24 cellular contexts compared by ENCODE assay signal in the genomic region with DNA sequence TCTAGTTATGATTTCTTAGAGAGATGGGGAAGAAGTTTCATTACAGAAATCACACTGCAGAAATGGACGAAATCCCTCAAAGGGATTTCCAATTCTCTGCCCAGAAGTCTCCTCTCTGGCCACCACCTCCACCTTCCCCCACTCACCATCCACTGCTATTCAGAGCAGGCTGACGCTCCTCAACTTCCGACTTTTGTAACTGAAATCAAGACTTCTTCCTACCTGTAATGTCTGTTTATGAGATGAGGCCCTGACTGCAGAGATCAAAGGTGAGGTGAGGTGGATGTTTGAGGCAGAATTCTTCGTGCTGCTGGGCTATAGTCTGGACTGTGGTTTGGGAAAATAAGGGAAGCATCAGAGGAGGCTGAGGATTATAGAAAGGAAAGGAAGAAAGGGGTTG.
DNase-seq lines count a peak whose midpoint lies in the region; ATAC-seq and TF ChIP-seq lines count a peak whose summit lies in the region.
"Had no signal": no experiment of that assay in that cellular context is flagged by ENCODE, and none has a peak within 500 bp of the region (broad histone marks: within the 10 kb centered on the region; RNA-seq: fewer than 3 reads in every experiment).

No MANE protein-coding gene starts in this region.

- no peaks in the 10 kb centered on the region for H3K9me3 Mint-ChIP-seq in activated T-cell treated with anti-CD3 and anti-CD28 coated beads, Interleukin-2, amount 50 U/mL, for 4 hours
- H3K9me3 Mint-ChIP-seq in activated T-helper 17 cell treated with anti-CD3 and anti-CD28 coated beads, Interleukin-2, amount 50 U/mL, for 72 hours = no peaks in the 10 kb centered on the region
- H3K9me3 Mint-ChIP-seq in naive thymus-derived CD8-positive, alpha-beta T cell = peaks cover 0 to 2% (median 0%) of the 10 kb centered on the region in 9 donors
- no peaks in the 10 kb centered on the region for H3K9me3 Mint-ChIP-seq in Caco-2 (ENCODE audit: unreplicated experiment)
- H3K9me3 Mint-ChIP-seq: GM23338 had no signal

- POLR2A ChIA-PET in naive thymus-derived CD8-positive, alpha-beta T cell (lab: Charles Lee) = interaction anchor here (0.5 kb wide), 1 partner anchor 89 kb away, joined by 4 read pairs; no protein-coding TSS in a partner anchor
- POLR2A ChIA-PET in Caco-2 (lab: Charles Lee) = no interaction called here

- H3K4me3 Mint-ChIP-seq in activated T-cell treated with anti-CD3 and anti-CD28 coated beads, Interleukin-2, amount 50 U/mL, for 4 hours = peak overlapping the region; percentile 51
- H3K4me3 Mint-ChIP-seq in activated T-helper 17 cell treated with anti-CD3 and anti-CD28 coated beads, Interleukin-2, amount 50 U/mL, for 72 hours = peak overlapping the region; percentile 35
- H3K4me3 Mint-ChIP-seq in naive thymus-derived CD8-positive, alpha-beta T cell = peak overlapping the region in 6 of 10 donors; percentile 0 to 52 (median 28)
- no peak overlapping the region for H3K4me3 Mint-ChIP-seq in Caco-2 (ENCODE audit: unreplicated experiment)
- H3K4me3 Mint-ChIP-seq: GM23338 had no signal

- no peak for DNase-seq in activated T-cell treated with anti-CD3 and anti-CD28 coated beads, Interleukin-2, amount 50 U/mL, for 4 hours
- no peak for DNase-seq in activated T-cell treated with anti-CD3 and anti-CD28 coated beads for 4 hours
- DNase-seq in naive thymus-derived CD8-positive, alpha-beta T cell = no peak
- no peak for DNase-seq in left ventricle myocardium inferior
- DNase-seq in Caco-2 = no peak
- DNase-seq: AML-193; COR-L47; DMS 273 treated with DMSO at 0.1 percent for 48 hours; DND-41; KG1; NCI-H1092; NCI-H1436 treated with DMSO at 0.1 percent for 48 hours; NCI-H2029; NCI-H2227 treated with DMSO at 0.1 percent for 48 hours; NCI-H510A; NK-92 treated with Interleukin-12 subunit alpha and Interleukin-12 subunit beta, amount 100 ng/mL, for 24 hours; Right ventricle myocardium superior had no signal

- no peak overlapping the region for H2AFZ ChIP-seq in OCI-LY1 (ENCODE audit: low read length)

- peaks cover 6% of the 10 kb centered on the region for H3K27me3 Mint-ChIP-seq in activated T-cell treated with anti-CD3 and anti-CD28 coated beads, Interleukin-2, amount 50 U/mL, for 4 hours (ENCODE audit: low read depth)
- H3K27me3 Mint-ChIP-seq in activated T-helper 17 cell treated with anti-CD3 and anti-CD28 coated beads, Interleukin-2, amount 50 U/mL, for 72 hours = no peaks in the 10 kb centered on the region
- H3K27me3 Mint-ChIP-seq in naive thymus-derived CD8-positive, alpha-beta T cell = peaks cover 0 to 2% (median 0%) of the 10 kb centered on the region in 5 donors
- H3K27me3 Mint-ChIP-seq in Caco-2 (ENCODE audit: insufficient read depth, unreplicated experiment) = peaks cover 7% of the 10 kb centered on the region

- H3K9me3 ChIP-seq in OCI-LY1 (ENCODE audit: low read length) (no peaks in the 10 kb centered on the region), left ventricle myocardium inferior (replicated peaks) (no peaks in the 10 kb centered on the region), Caco-2 (no peaks in the 10 kb centered on the region)
- H3K9me3 ChIP-seq: HAP-1 had no signal

- TF ChIP-seq CTCF in OCI-LY1 (IDR thresholded peaks at IDR 0.05; ENCODE audit: low read length) = no peak
- TF ChIP-seq CTCF in left ventricle myocardium inferior (IDR thresholded peaks at IDR 0.05; ENCODE audit: borderline replicate concordance) = no peak
- TF ChIP-seq CTCF in Caco-2 (IDR thresholded peaks at IDR 0.05; ENCODE audit: insufficient read depth in 1 of 2, low read depth in 1 of 2, low read length in 1 of 2, severe bottlenecking in 1 of 2, unreplicated experiment in 1 of 2) = no peak

- H3K9ac ChIP-seq in OCI-LY1 (ENCODE audit: low read length) = no peak overlapping the region

- peaks cover 67% of the 10 kb centered on the region for H3K4me1 ChIP-seq in OCI-LY1 (ENCODE audit: insufficient read depth, low read length, severe bottlenecking)
- no peaks in the 10 kb centered on the region for H3K4me1 ChIP-seq in left ventricle myocardium inferior
- H3K4me1 ChIP-seq in Caco-2 = no peaks in the 10 kb centered on the region
- H3K4me1 ChIP-seq: HAP-1 had no signal

- peak overlapping the region; percentile 0 for H3K4me3 ChIP-seq in OCI-LY1 (ENCODE audit: low read depth, low read length, poor library complexity, severe bottlenecking)
- H3K4me3 ChIP-seq in left ventricle myocardium inferior = no peak overlapping the region
- H3K4me3 ChIP-seq in Caco-2 (ENCODE audit: low read depth, low read length) = no peak overlapping the region
- H3K4me3 ChIP-seq: GM23338, HAP-1 had no signal

- H3K27me3 ChIP-seq in OCI-LY1 (ENCODE audit: insufficient read depth, low read length) (no peaks in the 10 kb centered on the region), left ventricle myocardium inferior (ENCODE audit: low read depth) (peaks cover 41% of the 10 kb centered on the region), Caco-2 (replicated peaks; ENCODE audit: control insufficient read depth, insufficient read depth, low read length) (no peaks in the 10 kb centered on the region)

- H3K36me3 Mint-ChIP-seq in activated T-cell treated with anti-CD3 and anti-CD28 coated beads, Interleukin-2, amount 50 U/mL, for 4 hours (ENCODE audit: insufficient read depth) = no peaks in the 10 kb centered on the region
- no peaks in the 10 kb centered on the region for H3K36me3 Mint-ChIP-seq in activated T-helper 17 cell treated with anti-CD3 and anti-CD28 coated beads, Interleukin-2, amount 50 U/mL, for 72 hours (ENCODE audit: low read depth)
- no peaks in the 10 kb centered on the region for H3K36me3 Mint-ChIP-seq in naive thymus-derived CD8-positive, alpha-beta T cell
- H3K36me3 Mint-ChIP-seq in Caco-2 (ENCODE audit: insufficient read depth, unreplicated experiment) = peaks cover under 1% of the 10 kb centered on the region

- H3K79me2 ChIP-seq in OCI-LY1 (ENCODE audit: insufficient read depth, low read length) = no peaks in the 10 kb centered on the region

- CTCF ChIA-PET in Caco-2 (lab: Charles Lee) = no interaction called here

- H3K4me1 Mint-ChIP-seq in activated T-cell treated with anti-CD3 and anti-CD28 coated beads, Interleukin-2, amount 50 U/mL, for 4 hours (ENCODE audit: low read depth) = peaks cover 64% of the 10 kb centered on the region
- H3K4me1 Mint-ChIP-seq in activated T-helper 17 cell treated with anti-CD3 and anti-CD28 coated beads, Interleukin-2, amount 50 U/mL, for 72 hours = peaks cover 32% of the 10 kb centered on the region
- peaks cover 19 to 62% (median 48%) of the 10 kb centered on the region in 4 donors for H3K4me1 Mint-ChIP-seq in naive thymus-derived CD8-positive, alpha-beta T cell
- no peaks in the 10 kb centered on the region for H3K4me1 Mint-ChIP-seq in Caco-2 (ENCODE audit: low read depth, unreplicated experiment)

- peak overlapping the region; percentile 97 for H3K27ac ChIP-seq in OCI-LY1 (ENCODE audit: low read depth, low read length, poor library complexity, severe bottlenecking)
- H3K27ac ChIP-seq in left ventricle myocardium inferior (replicated peaks) = no peak overlapping the region
- H3K27ac ChIP-seq: C4-2B, HL-60 had no signal

- intact Hi-C loops in left ventricle myocardium inferior (cut with micrococcal nuclease) (no loop called here), Caco-2 (cut with micrococcal nuclease; ENCODE audit: unreplicated experiment) (no loop called here)

- H3K27ac Mint-ChIP-seq in activated T-helper 17 cell treated with anti-CD3 and anti-CD28 coated beads, Interleukin-2, amount 50 U/mL, for 72 hours = peak overlapping the region; percentile 4
- H3K27ac Mint-ChIP-seq in naive thymus-derived CD8-positive, alpha-beta T cell = peak overlapping the region in 8 of 10 donors; percentile 3 to 82 (median 69)
- no peak overlapping the region for H3K27ac Mint-ChIP-seq in Caco-2 (ENCODE audit: unreplicated experiment)
- H3K27ac Mint-ChIP-seq: GM23338 had no signal

- no peaks in the 10 kb centered on the region for H3K9me2 ChIP-seq in OCI-LY1 (ENCODE audit: low read depth, low read length)

- no peaks in the 10 kb centered on the region for H4K20me1 ChIP-seq in OCI-LY1 (ENCODE audit: insufficient read depth, low read length)

- no TSS peak for BruUV-seq in Caco-2 (replicated peaks; lab: Mats Ljungman, UMichigan)

- H3F3A ChIP-seq in OCI-LY1 (ENCODE audit: insufficient read depth, low read length) = no peaks in the 10 kb centered on the region

- H3K4me2 ChIP-seq in OCI-LY1 (ENCODE audit: low read length) = peak overlapping the region; percentile 8

- no peak for ATAC-seq in activated T-cell treated with anti-CD3 and anti-CD28 coated beads, Interleukin-2, amount 50 U/mL, for 4 hours
- no peak for ATAC-seq in activated T-helper 17 cell treated with anti-CD3 and anti-CD28 coated beads, Interleukin-2, amount 50 U/mL, for 72 hours (replicated peaks)
- ATAC-seq in naive thymus-derived CD8-positive, alpha-beta T cell = no peak
- ATAC-seq in GM18517 (IDR thresholded peaks at IDR 0.05; ENCODE audit: unreplicated experiment) = no peak

- H3K36me3 ChIP-seq in OCI-LY1 (ENCODE audit: insufficient read depth, low read length) (no peaks in the 10 kb centered on the region), left ventricle myocardium inferior (no peaks in the 10 kb centered on the region), Caco-2 (ENCODE audit: control insufficient read depth, insufficient read depth, low read length) (no peaks in the 10 kb centered on the region)
- H3K36me3 ChIP-seq: HAP-1 had no signal
